16 cellular contexts compared by ENCODE assay signal in the genomic region with DNA sequence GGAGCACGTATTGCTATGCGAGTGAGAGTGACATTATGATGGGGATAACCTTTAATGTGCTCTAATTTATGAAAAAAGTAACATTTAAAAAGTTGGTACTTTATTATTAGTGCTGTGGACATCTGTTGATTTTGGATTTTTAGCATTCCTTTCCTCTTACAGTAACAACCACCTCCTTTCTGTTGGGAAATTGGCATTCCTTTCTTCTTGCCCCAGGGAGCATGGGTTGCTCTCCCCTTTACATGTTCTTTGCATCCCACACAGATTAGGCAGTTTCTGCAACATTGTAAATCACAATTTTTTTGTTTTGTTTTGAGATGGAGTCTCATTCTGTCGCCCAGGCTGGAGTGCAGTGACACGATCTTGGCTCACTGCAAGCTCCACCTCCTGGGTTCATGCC.
A peak's percentile ranks its signal among the peaks of the same experiment; 100 is the strongest.
DNase-seq lines count a peak whose midpoint lies in the region; FAIRE-seq and TF ChIP-seq lines count a peak whose summit lies in the region.
"Had no signal": no experiment of that assay in that cellular context is flagged by ENCODE, and none has a peak within 500 bp of the region (broad histone marks: within the 10 kb centered on the region; RNA-seq: fewer than 3 reads in every experiment).

No MANE protein-coding gene starts in this region.

- TF ChIP-seq CTCF in fibroblast of villous mesenchyme (IDR thresholded peaks at IDR 0.05; ENCODE audit: insufficient read depth, low read depth, low read length) = no peak

- no peaks in the 10 kb centered on the region for H3K27me3 Mint-ChIP-seq in activated CD4-positive, alpha-beta T cell treated with anti-CD3 and anti-CD28 coated beads, Interleukin-2, amount 10 ng/mL, durations not matched to agents 7 days and 5 days
- peaks cover 11% of the 10 kb centered on the region for H3K27me3 Mint-ChIP-seq in activated CD4-positive, alpha-beta T cell treated with anti-CD3 and anti-CD28 coated beads, Interleukin-2, amount 10 ng/mL, durations not matched to agents 24 days and 14 days
- peaks cover 29% of the 10 kb centered on the region for H3K27me3 Mint-ChIP-seq in T-helper 2 cell treated with Interferon-gamma antibody and Interleukin-4, amounts not matched to agents 5 μg/mL and 100 μg/mL, for 36 hours (ENCODE audit: low read depth)

- no peak overlapping the region for H3K4me3 Mint-ChIP-seq in activated CD4-positive, alpha-beta T cell treated with anti-CD3 and anti-CD28 coated beads, Interleukin-2, amount 10 ng/mL, durations not matched to agents 7 days and 5 days
- H3K4me3 Mint-ChIP-seq in activated CD4-positive, alpha-beta T cell treated with anti-CD3 and anti-CD28 coated beads, Interleukin-2, amount 10 ng/mL, durations not matched to agents 24 days and 14 days = no peak overlapping the region
- no peak overlapping the region for H3K4me3 Mint-ChIP-seq in T-helper 2 cell treated with Interferon-gamma antibody and Interleukin-4, amounts not matched to agents 5 μg/mL and 100 μg/mL, for 36 hours

- DNase-seq in activated CD4-positive, alpha-beta T cell treated with anti-CD3 and anti-CD28 coated beads, Interleukin-2, amount 10 ng/mL, durations not matched to agents 7 days and 5 days = no peak
- no peak for DNase-seq in activated CD4-positive, alpha-beta T cell treated with anti-CD3 and anti-CD28 coated beads, Interleukin-2, amount 10 ng/mL, durations not matched to agents 24 days and 14 days
- no peak for DNase-seq in SK-N-MC (ENCODE audit: low read depth, low spot score)
- DNase-seq in fibroblast of villous mesenchyme (ENCODE audit: low read depth) = peak; percentile 35
- DNase-seq in urothelium cell line (ENCODE audit: low spot score) = peak; percentile 69
- no peak for DNase-seq in germinal center (ENCODE audit: low spot score)
- DNase-seq in T-helper 2 cell treated with Interferon-gamma antibody and Interleukin-4, amounts not matched to agents 5 μg/mL and 100 μg/mL, for 36 hours (ENCODE audit: low spot score) = no peak
- DNase-seq in DMS 273 treated with DMSO at 0.1 percent for 48 hours (lab: John Stamatoyannopoulos, UW) = no peak
- DNase-seq: activated CD4-positive, alpha-beta T cell treated with anti-CD3 and anti-CD28 coated beads, Interleukin-2, amount 50 U/mL, for 48 hours; activated naive CD4-positive, alpha-beta T cell; glutamatergic neuron; NCI-H1417; NCI-H69; stomach had no signal

- peaks cover 9% of the 10 kb centered on the region for H3K36me3 Mint-ChIP-seq in activated CD4-positive, alpha-beta T cell treated with anti-CD3 and anti-CD28 coated beads, Interleukin-2, amount 10 ng/mL, durations not matched to agents 7 days and 5 days (ENCODE audit: low read depth)
- H3K36me3 Mint-ChIP-seq in activated CD4-positive, alpha-beta T cell treated with anti-CD3 and anti-CD28 coated beads, Interleukin-2, amount 10 ng/mL, durations not matched to agents 24 days and 14 days (ENCODE audit: low read depth) = no peaks in the 10 kb centered on the region
- no peaks in the 10 kb centered on the region for H3K36me3 Mint-ChIP-seq in T-helper 2 cell treated with Interferon-gamma antibody and Interleukin-4, amounts not matched to agents 5 μg/mL and 100 μg/mL, for 36 hours (ENCODE audit: low read depth)

- peaks cover 17% of the 10 kb centered on the region for H3K9me3 Mint-ChIP-seq in activated CD4-positive, alpha-beta T cell treated with anti-CD3 and anti-CD28 coated beads, Interleukin-2, amount 10 ng/mL, durations not matched to agents 7 days and 5 days
- peaks cover 4% of the 10 kb centered on the region for H3K9me3 Mint-ChIP-seq in activated CD4-positive, alpha-beta T cell treated with anti-CD3 and anti-CD28 coated beads, Interleukin-2, amount 10 ng/mL, durations not matched to agents 24 days and 14 days
- H3K9me3 Mint-ChIP-seq in T-helper 2 cell treated with Interferon-gamma antibody and Interleukin-4, amounts not matched to agents 5 μg/mL and 100 μg/mL, for 36 hours = no peaks in the 10 kb centered on the region

- no peaks in the 10 kb centered on the region for H3K36me3 ChIP-seq in SK-N-MC (ENCODE audit: insufficient read depth, low read length)
- H3K36me3 ChIP-seq: stomach had no signal

- no peak for FAIRE-seq in urothelium cell line (lab: Jason Lieb, UNC)
- FAIRE-seq: colon had no signal

- H3K27ac ChIP-seq in SK-N-MC = no peak overlapping the region
- H3K27ac ChIP-seq: 22Rv1, stomach had no signal

- H3K4me1 Mint-ChIP-seq in activated CD4-positive, alpha-beta T cell treated with anti-CD3 and anti-CD28 coated beads, Interleukin-2, amount 10 ng/mL, durations not matched to agents 7 days and 5 days = peaks cover 52% of the 10 kb centered on the region
- H3K4me1 Mint-ChIP-seq in activated CD4-positive, alpha-beta T cell treated with anti-CD3 and anti-CD28 coated beads, Interleukin-2, amount 10 ng/mL, durations not matched to agents 24 days and 14 days = peaks cover 13% of the 10 kb centered on the region
- H3K4me1 Mint-ChIP-seq in T-helper 2 cell treated with Interferon-gamma antibody and Interleukin-4, amounts not matched to agents 5 μg/mL and 100 μg/mL, for 36 hours (ENCODE audit: low read depth) = peaks cover 14% of the 10 kb centered on the region

- no peak overlapping the region for H3K9ac ChIP-seq in SK-N-MC (ENCODE audit: insufficient read length)

- H3K4me3 ChIP-seq in SK-N-MC (peak overlapping the region; percentile 58), fibroblast of villous mesenchyme (ENCODE audit: low read depth, low read length) (no peak overlapping the region)
- H3K4me3 ChIP-seq: stomach had no signal

- peak overlapping the region; percentile 57 for H3K27ac Mint-ChIP-seq in activated CD4-positive, alpha-beta T cell treated with anti-CD3 and anti-CD28 coated beads, Interleukin-2, amount 10 ng/mL, durations not matched to agents 7 days and 5 days
- H3K27ac Mint-ChIP-seq in activated CD4-positive, alpha-beta T cell treated with anti-CD3 and anti-CD28 coated beads, Interleukin-2, amount 10 ng/mL, durations not matched to agents 24 days and 14 days = no peak overlapping the region
- H3K27ac Mint-ChIP-seq in T-helper 2 cell treated with Interferon-gamma antibody and Interleukin-4, amounts not matched to agents 5 μg/mL and 100 μg/mL, for 36 hours = no peak overlapping the region

- intact Hi-C loops in activated CD4-positive, alpha-beta T cell treated with anti-CD3 and anti-CD28 coated beads, Interleukin-2, amount 10 ng/mL, durations not matched to agents 24 days and 14 days (cut with micrococcal nuclease) = no loop called here

- POLR2A ChIA-PET in activated CD4-positive, alpha-beta T cell treated with anti-CD3 and anti-CD28 coated beads, Interleukin-2, amount 10 ng/mL, durations not matched to agents 7 days and 5 days (lab: Charles Lee) = no interaction called here

- CTCF ChIA-PET in activated CD4-positive, alpha-beta T cell treated with anti-CD3 and anti-CD28 coated beads, Interleukin-2, amount 10 ng/mL, durations not matched to agents 7 days and 5 days (lab: Charles Lee) = no interaction called here

- H3K9me3 ChIP-seq in SK-N-MC (ENCODE audit: low read depth, low read length) = no peaks in the 10 kb centered on the region
- H3K9me3 ChIP-seq: stomach had no signal

Comparison
In these comparisons a context has a peak if more than half of its experiments do, and no peak if none do; other contexts are left out.
1. DNase-seq: peak in fibroblast of villous mesenchyme (single experiment) and urothelium cell line (single experiment); none in activated CD4-positive, alpha-beta T cell treated with anti-CD3 and anti-CD28 coated beads, Interleukin-2, amount 10 ng/mL, durations not matched to agents 7 days and 5 days (single experiment), activated CD4-positive, alpha-beta T cell treated with anti-CD3 and anti-CD28 coated beads, Interleukin-2, amount 10 ng/mL, durations not matched to agents 24 days and 14 days (single experiment), SK-N-MC (single experiment), germinal center (single experiment), T-helper 2 cell treated with Interferon-gamma antibody and Interleukin-4, amounts not matched to agents 5 μg/mL and 100 μg/mL, for 36 hours (single experiment) and DMS 273 treated with DMSO at 0.1 percent for 48 hours (single experiment).